In genomic region chr4:153669838-153670237, GRCh38 we compare ENCODE assay signal across 25 cellular contexts.
"Had no signal": no experiment of that assay in that cellular context is flagged by ENCODE, and none has a peak within 500 bp of the region (broad histone marks: within the 10 kb centered on the region; RNA-seq: fewer than 3 reads in every experiment).

No MANE protein-coding gene starts in this region.

- H3K9me3 Mint-ChIP-seq: effector memory CD8-positive, alpha-beta T cell had no signal

- H3K4me1 Mint-ChIP-seq: endodermal cell had no signal

- H3K4me1 ChIP-seq: colonic mucosa, esophagus muscularis mucosa, esophagus squamous epithelium, foreskin keratinocyte, gastrocnemius medialis, gastroesophageal sphincter, heart left ventricle, heart right ventricle had no signal

- H3K36me3 ChIP-seq: colonic mucosa, esophagus muscularis mucosa, esophagus squamous epithelium, gastrocnemius medialis, gastroesophageal sphincter, heart left ventricle, heart right ventricle had no signal

- H3K27me3 ChIP-seq: colonic mucosa, dorsolateral prefrontal cortex, esophagus muscularis mucosa, esophagus squamous epithelium, gastrocnemius medialis, gastroesophageal sphincter, heart left ventricle had no signal

- H3K27ac ChIP-seq: colonic mucosa, coronary artery, dorsolateral prefrontal cortex, epithelial cell of prostate, esophagus muscularis mucosa, esophagus squamous epithelium, foreskin keratinocyte, gastrocnemius medialis, gastroesophageal sphincter, heart left ventricle, heart right ventricle had no signal

- H3K4me3 ChIP-seq: colonic mucosa, coronary artery, dorsolateral prefrontal cortex, esophagus muscularis mucosa, esophagus squamous epithelium, gastrocnemius medialis, gastroesophageal sphincter, heart left ventricle, heart right ventricle had no signal

- H3K27ac Mint-ChIP-seq: dendritic cell treated with granulocyte-macrophage colony-stimulating factor and Interleukin-4, amounts not matched to agents 40 ng/mL and 50 ng/mL, for 4 days; effector memory CD8-positive, alpha-beta T cell; endodermal cell had no signal

- ATAC-seq: effector memory CD8-positive, alpha-beta T cell; esophagus mucosa; foreskin keratinocyte; gastrocnemius medialis; gastroesophageal sphincter; heart left ventricle; heart right ventricle had no signal

- H3K9me3 ChIP-seq: colonic mucosa, esophagus squamous epithelium, gastrocnemius medialis, gastroesophageal sphincter had no signal

- DNase-seq: colonic mucosa; cortex of kidney; dermis blood vessel endothelial cell; dorsolateral prefrontal cortex; effector CD4-positive, alpha-beta T cell; effector CD8-positive, alpha-beta T cell; effector memory CD4-positive, alpha-beta T cell; effector memory CD8-positive, alpha-beta T cell; endodermal cell; erythroblast; esophagus squamous epithelium; foreskin fibroblast; foreskin keratinocyte; foreskin melanocyte; gastrocnemius medialis; glutamatergic neuron; head of caudate nucleus; heart left ventricle; heart right ventricle had no signal

- H3K4me3 Mint-ChIP-seq: dendritic cell treated with granulocyte-macrophage colony-stimulating factor and Interleukin-4, amounts not matched to agents 40 ng/mL and 50 ng/mL, for 4 days; effector memory CD8-positive, alpha-beta T cell; endodermal cell had no signal
